25 cellular contexts compared by ENCODE assay signal in genomic region chr18:47507651-47508050, GRCh38.
DNase-seq lines count a peak whose midpoint lies in the region; ATAC-seq and TF ChIP-seq lines count a peak whose summit lies in the region.
"Had no signal": no experiment of that assay in that cellular context is flagged by ENCODE, and none has a peak within 500 bp of the region (broad histone marks: within the 10 kb centered on the region; RNA-seq: fewer than 3 reads in every experiment).

No MANE protein-coding gene starts in this region.

- H3K4me3 Mint-ChIP-seq in nephron progenitor cell: peak overlapping the region; percentile 9
- H3K4me3 Mint-ChIP-seq: CD14-positive monocyte; CD4-positive, alpha-beta memory T cell; CD8-positive, alpha-beta memory T cell had no signal

- peak overlapping the region; percentile 31 for H3K27ac Mint-ChIP-seq in nephron progenitor cell
- H3K27ac Mint-ChIP-seq: CD14-positive monocyte; CD4-positive, alpha-beta memory T cell; CD4-positive, CD25-positive, alpha-beta regulatory T cell had no signal

- H3K9me3 Mint-ChIP-seq in nephron progenitor cell: no peaks in the 10 kb centered on the region
- H3K9me3 Mint-ChIP-seq: CD8-positive, alpha-beta memory T cell had no signal

- no peaks in the 10 kb centered on the region for H3K36me3 ChIP-seq in Peyer's patch
- H3K36me3 ChIP-seq: BE2C, BLaER1 had no signal

- DNase-seq in HT1080 (ENCODE audit: low read depth) (peak; percentile 63), left kidney (ENCODE audit: low read depth, low spot score) (peak; percentile 70), nephron progenitor cell (no peak), SW480 (ENCODE audit: low spot score) (no peak), Peyer's patch (no peak)
- no peak for DNase-seq in activated CD8-positive, alpha-beta memory T cell treated with anti-CD3 and anti-CD28 coated beads for 24 hours
- DNase-seq: 8988T; ACHN; BE2C; C1 segment of cervical spinal cord; CD4-positive, alpha-beta memory T cell; CD4-positive, CD25-positive, alpha-beta regulatory T cell; CD8-positive, alpha-beta memory T cell; COR-L47; DMS 273 treated with DMSO at 0.1 percent for 48 hours; DMS153; DMS53; DMS79; DND-41; EL; GDM1 had no signal

- TF ChIP-seq CTCF in nephron progenitor cell (IDR thresholded peaks at IDR 0.05) (no peak), Peyer's patch (IDR thresholded peaks at IDR 0.05) (no peak)

- no peaks in the 10 kb centered on the region for H3K9me3 ChIP-seq in Peyer's patch
- H3K9me3 ChIP-seq: BE2C, BLaER1 had no signal

- ATAC-seq in GM19324 (IDR thresholded peaks at IDR 0.05; ENCODE audit: low FRiP score, unreplicated experiment): no peak
- ATAC-seq: GM12878 had no signal

- H3K4me1 Mint-ChIP-seq in nephron progenitor cell: peaks cover 48% of the 10 kb centered on the region
- H3K4me1 Mint-ChIP-seq: CD14-positive monocyte; CD4-positive, alpha-beta memory T cell; CD4-positive, CD25-positive, alpha-beta regulatory T cell; CD8-positive, alpha-beta memory T cell had no signal

- no peaks in the 10 kb centered on the region for H3K36me3 Mint-ChIP-seq in nephron progenitor cell (ENCODE audit: low read depth)
- H3K36me3 Mint-ChIP-seq: CD14-positive monocyte; CD4-positive, alpha-beta memory T cell; CD4-positive, CD25-positive, alpha-beta regulatory T cell; CD8-positive, alpha-beta memory T cell had no signal

- H3K27me3 Mint-ChIP-seq in nephron progenitor cell (ENCODE audit: low read depth, poor library complexity): peaks cover 16% of the 10 kb centered on the region
- H3K27me3 Mint-ChIP-seq: CD4-positive, CD25-positive, alpha-beta regulatory T cell had no signal

- no peak overlapping the region for H3K4me3 ChIP-seq in Peyer's patch
- H3K4me3 ChIP-seq: BLaER1, GM12878 had no signal

- H3K4me1 ChIP-seq in Peyer's patch: no peaks in the 10 kb centered on the region
- H3K4me1 ChIP-seq: BE2C had no signal

- no peaks in the 10 kb centered on the region for H3K27me3 ChIP-seq in Peyer's patch
- H3K27me3 ChIP-seq: BE2C, BLaER1 had no signal

- TF ChIP-seq POLR2A in Peyer's patch (IDR thresholded peaks at IDR 0.05): no peak

- H3K27ac ChIP-seq in Peyer's patch: no peak overlapping the region
- H3K27ac ChIP-seq: BLaER1 had no signal

Comparison
In these comparisons a context has a peak if more than half of its experiments do, and no peak if none do; other contexts are left out.
1. DNase-seq: peak in HT1080 (single experiment) and left kidney (single experiment); none in nephron progenitor cell (single experiment), SW480 (single experiment), activated CD8-positive, alpha-beta memory T cell treated with anti-CD3 and anti-CD28 coated beads for 24 hours (single experiment) and Peyer's patch (0 of 3).